In the genomic region with DNA sequence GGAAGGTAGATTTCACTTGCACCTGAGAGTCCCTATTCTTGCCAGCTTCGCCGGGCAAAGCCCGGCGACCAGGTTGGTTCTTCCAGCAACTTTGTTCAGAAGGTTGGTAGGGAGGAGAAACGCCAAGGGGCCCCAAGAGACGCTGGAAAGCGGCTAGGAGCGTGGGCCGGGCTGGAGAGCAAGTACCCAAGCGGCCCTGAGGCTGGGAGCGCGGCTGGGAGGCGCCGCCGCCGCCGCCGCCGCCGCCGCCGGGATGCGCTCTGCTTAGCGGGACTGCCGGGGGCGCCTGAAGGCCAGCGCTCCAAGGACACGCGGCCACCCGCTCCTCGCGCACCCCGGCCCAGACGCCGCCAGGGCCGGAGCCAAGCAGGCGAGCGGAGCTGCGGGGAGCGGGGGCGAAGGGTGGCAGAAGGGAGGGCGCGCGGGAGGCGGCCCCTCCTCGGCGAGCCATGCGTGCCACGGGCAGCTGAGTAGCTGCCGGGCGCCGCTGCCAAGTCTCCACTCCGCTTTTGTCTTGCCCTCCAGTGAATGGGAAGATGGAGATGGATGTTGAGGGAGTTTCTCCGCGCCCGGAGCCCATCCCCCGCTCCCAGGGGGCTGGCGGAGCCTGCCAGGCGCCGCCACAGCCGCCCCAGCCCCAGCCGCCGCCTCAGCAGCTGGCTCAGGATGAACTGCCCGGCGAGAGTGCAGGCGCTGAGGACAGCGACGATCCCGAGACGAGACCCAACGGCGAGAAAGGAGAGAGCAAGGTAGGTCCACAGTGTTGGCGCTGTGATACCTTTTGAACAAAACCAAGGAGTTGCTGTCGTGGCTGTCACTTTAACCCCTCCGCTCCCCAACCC, we compare ENCODE assay signal across 8 cellular contexts.
DNase-seq lines count a peak whose midpoint lies in the region; ATAC-seq and TF ChIP-seq lines count a peak whose summit lies in the region.

No MANE protein-coding gene starts in this region.

- TF ChIP-seq CTCF in GM13976 (IDR thresholded peaks at IDR 0.05; ENCODE audit: borderline replicate concordance, control extremely low read depth, extremely low read depth, insufficient read depth, missing control alignments) = no peak
- no peak for TF ChIP-seq CTCF in RWPE2 (IDR thresholded peaks at IDR 0.05; ENCODE audit: poor library complexity, severe bottlenecking)
- TF ChIP-seq CTCF in heart left ventricle (IDR thresholded peaks at IDR 0.05) = peak in 1 of 12 donors; percentile 15

- H3K4me1 ChIP-seq in RWPE2 (ENCODE audit: insufficient read depth, poor library complexity, severe bottlenecking) (no peaks in the 10 kb centered on the region), heart left ventricle (peaks cover 0 to 19% (median 2%) of the 10 kb centered on the region in 12 donors), rectal smooth muscle tissue (ENCODE audit: control insufficient read depth, insufficient read depth, low read length) (peaks cover 4% of the 10 kb centered on the region)

- H3K9me3 ChIP-seq in RWPE2 (ENCODE audit: severe bottlenecking) = no peaks in the 10 kb centered on the region
- H3K9me3 ChIP-seq in heart left ventricle = no peaks in the 10 kb centered on the region

- intact Hi-C loops in heart left ventricle (cut with DNase I) = loop anchor here in 1 of 10 donors (10.0 kb wide), 1 partner anchor 149 kb away; no protein-coding TSS in a partner anchor

- no peak overlapping the region for H3K9ac ChIP-seq in rectal smooth muscle tissue (ENCODE audit: low read length)

- H3K27ac ChIP-seq in RWPE2 (ENCODE audit: poor library complexity, severe bottlenecking) = no peak overlapping the region
- no peak overlapping the region for H3K27ac ChIP-seq in heart left ventricle
- no peak overlapping the region for H3K27ac ChIP-seq in rectal smooth muscle tissue (ENCODE audit: low read depth, low read length)

- in situ Hi-C loops in GM13976 (cut with MboI; ENCODE audit: low sequenced_read_pairs, unreplicated experiment) = no loop called here

- H3K36me3 ChIP-seq in RWPE2 (ENCODE audit: low read depth) (no peaks in the 10 kb centered on the region), heart left ventricle (no peaks in the 10 kb centered on the region), rectal smooth muscle tissue (ENCODE audit: control insufficient read depth, insufficient read depth, low read length) (no peaks in the 10 kb centered on the region)

- H3K27me3 ChIP-seq in RWPE2 (ENCODE audit: insufficient read depth, poor library complexity, severe bottlenecking) (peaks cover 72% of the 10 kb centered on the region), heart left ventricle (peaks cover 0 to 38% (median 0%) of the 10 kb centered on the region in 9 donors), rectal smooth muscle tissue (ENCODE audit: control insufficient read depth, insufficient read depth, low read length) (peaks cover 3% of the 10 kb centered on the region)

- WGBS in heart left ventricle, 4 donors = 0 to 1% (median 1%) methylated on average over 40 to 75 of the region's 75 CpGs

- H3K4me3 ChIP-seq in RWPE2 (ENCODE audit: severe bottlenecking) (peak overlapping the region; percentile 18), heart left ventricle (peak overlapping the region; percentile 22 to 72 (median 57)), rectal smooth muscle tissue (ENCODE audit: low read length) (peak overlapping the region; percentile 58)

- TF ChIP-seq POLR2A in heart left ventricle (IDR thresholded peaks at IDR 0.05) = no peak

- ATAC-seq in RWPE2 (ENCODE audit: low read depth) (peak; percentile 71), heart left ventricle (peak in 3 of 4 donors; percentile 64 to 90 (median 85)), GM18868 (IDR thresholded peaks at IDR 0.05; ENCODE audit: unreplicated experiment) (no peak), HG02623 (IDR thresholded peaks at IDR 0.05; ENCODE audit: unreplicated experiment) (no peak), HG03135 (IDR thresholded peaks at IDR 0.05; ENCODE audit: unreplicated experiment) (no peak)

- DNase-seq in GM13976 (ENCODE audit: low spot score) = peak; percentile 13
- DNase-seq in RWPE2 (ENCODE audit: low spot score) = no peak
- DNase-seq in heart left ventricle = peak; percentile 6 to 58 (median 26)
- DNase-seq in HT-29 (ENCODE audit: low spot score) = no peak

Comparison
In these comparisons a context has a peak if more than half of its experiments do, and no peak if none do; other contexts are left out.
1. DNase-seq: peak in GM13976 (single experiment) and heart left ventricle (5 of 5); none in RWPE2 (single experiment) and HT-29 (single experiment).
2. ATAC-seq: peak in RWPE2 (single experiment) and heart left ventricle (3 of 4); none in GM18868 (single experiment), HG02623 (single experiment) and HG03135 (single experiment).
3. Peak in every context shown above with its lines, with median percentiles within 50 percentile points of each other: H3K4me3 ChIP-seq.